Comparison of ENCODE assay signal across 33 cellular contexts in the genomic region with DNA sequence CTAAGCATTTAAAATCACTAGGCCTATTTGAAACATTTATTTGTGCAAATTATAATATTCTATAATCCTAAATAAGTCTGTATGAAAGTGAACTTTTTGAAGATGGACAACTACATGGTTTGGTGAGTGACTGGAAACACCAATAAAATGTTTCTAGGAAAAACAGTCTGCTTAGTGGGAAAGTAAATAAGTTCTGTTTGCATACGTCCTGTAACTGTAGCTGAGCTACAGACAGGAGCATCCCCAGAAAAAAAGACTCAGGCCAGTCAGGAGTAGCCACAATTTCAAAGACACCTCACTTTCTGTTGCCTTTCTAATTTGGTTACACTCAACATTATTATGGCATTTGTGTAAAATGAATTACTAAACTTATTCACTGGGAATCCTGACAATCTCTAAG. TPM values are rescaled to one million over a fixed set of nuclear protein-coding genes. Genes with fewer than 3 reads are reported as not detected.
"Had no signal": no experiment of that assay in that cellular context is flagged by ENCODE, and none has a peak within 500 bp of the region (broad histone marks: within the 10 kb centered on the region; RNA-seq: fewer than 3 reads in every experiment).

No MANE protein-coding gene starts in this region.

- H3K27me3 ChIP-seq: ascending aorta, breast epithelium, cardiac muscle cell, colonic mucosa, gastrocnemius medialis, heart right ventricle, hepatocyte had no signal

- H3K4me1 Mint-ChIP-seq: activated CD4-positive, alpha-beta T cell treated with anti-CD3 and anti-CD28 coated beads for 36 hours; activated CD4-positive, alpha-beta T cell treated with anti-CD3 and anti-CD28 coated beads, Interleukin-2, amount 10 ng/mL, durations not matched to agents 24 days and 14 days; activated CD8-positive, alpha-beta memory T cell treated with anti-CD3 and anti-CD28 coated beads, Interleukin-2, amount 10 ng/mL, durations not matched to agents 7 days and 5 days; activated naive CD4-positive, alpha-beta T cell treated with anti-CD3 and anti-CD28 coated beads, Interleukin-2, amount 10 ng/mL, durations not matched to agents 7 days and 5 days; activated naive CD8-positive, alpha-beta T cell treated with anti-CD3 and anti-CD28 coated beads, Interleukin-2, amount 10 ng/mL, durations not matched to agents 7 days and 5 days; brain; endodermal cell had no signal

- H3K27ac ChIP-seq: ascending aorta, breast epithelium, cardiac muscle cell, colonic mucosa, gastrocnemius medialis, heart right ventricle, hepatocyte had no signal

- H3K4me3 Mint-ChIP-seq: activated CD4-positive, alpha-beta memory T cell treated with anti-CD3 and anti-CD28 coated beads for 36 hours; activated CD4-positive, alpha-beta T cell treated with anti-CD3 and anti-CD28 coated beads for 36 hours; activated CD4-positive, alpha-beta T cell treated with anti-CD3 and anti-CD28 coated beads, Interleukin-2, amount 10 ng/mL, durations not matched to agents 24 days and 14 days; activated CD8-positive, alpha-beta memory T cell treated with anti-CD3 and anti-CD28 coated beads, Interleukin-2, amount 10 ng/mL, durations not matched to agents 7 days and 5 days; activated CD8-positive, alpha-beta T cell treated with anti-CD3 and anti-CD28 coated beads, Interleukin-2, amount 10 ng/mL, durations not matched to agents 7 days and 5 days; activated naive CD4-positive, alpha-beta T cell treated with anti-CD3 and anti-CD28 coated beads, Interleukin-2, amount 10 ng/mL, durations not matched to agents 7 days and 5 days; activated naive CD8-positive, alpha-beta T cell treated with anti-CD3 and anti-CD28 coated beads, Interleukin-2, amount 10 ng/mL, durations not matched to agents 7 days and 5 days; activated T-cell treated with anti-CD3 and anti-CD28 coated beads, Interleukin-2, amount 50 U/mL, for 72 hours; brain; endodermal cell had no signal

- H3K4me2 ChIP-seq: hepatocyte had no signal

- H3K79me2 ChIP-seq: hepatocyte had no signal

- H3K27ac Mint-ChIP-seq: activated CD4-positive, alpha-beta memory T cell treated with anti-CD3 and anti-CD28 coated beads for 36 hours; activated CD4-positive, alpha-beta T cell treated with anti-CD3 and anti-CD28 coated beads for 36 hours; activated CD4-positive, alpha-beta T cell treated with anti-CD3 and anti-CD28 coated beads, Interleukin-2, amount 10 ng/mL, durations not matched to agents 24 days and 14 days; activated CD8-positive, alpha-beta memory T cell treated with anti-CD3 and anti-CD28 coated beads, Interleukin-2, amount 10 ng/mL, durations not matched to agents 7 days and 5 days; activated CD8-positive, alpha-beta T cell treated with anti-CD3 and anti-CD28 coated beads, Interleukin-2, amount 10 ng/mL, durations not matched to agents 7 days and 5 days; activated naive CD4-positive, alpha-beta T cell treated with anti-CD3 and anti-CD28 coated beads, Interleukin-2, amount 10 ng/mL, durations not matched to agents 7 days and 5 days; activated naive CD4-positive, alpha-beta T cell treated with anti-CD3 and anti-CD28 coated beads, Interleukin-2, amount 50 U/mL, for 72 hours; activated naive CD8-positive, alpha-beta T cell treated with anti-CD3 and anti-CD28 coated beads, Interleukin-2, amount 10 ng/mL, durations not matched to agents 7 days and 5 days; activated T-cell treated with anti-CD3 and anti-CD28 coated beads, Interleukin-2, amount 50 U/mL, for 72 hours; brain; endodermal cell had no signal

- ATAC-seq: activated CD4-positive, alpha-beta T cell treated with anti-CD3 and anti-CD28 coated beads for 36 hours; activated CD8-positive, alpha-beta memory T cell treated with anti-CD3 and anti-CD28 coated beads, Interleukin-2, amount 10 ng/mL, durations not matched to agents 7 days and 5 days; activated CD8-positive, alpha-beta T cell treated with anti-CD3 and anti-CD28 coated beads, Interleukin-2, amount 10 ng/mL, durations not matched to agents 7 days and 5 days; activated naive CD4-positive, alpha-beta T cell treated with anti-CD3 and anti-CD28 coated beads, Interleukin-2, amount 50 U/mL, for 72 hours; activated T-cell treated with anti-CD3 and anti-CD28 coated beads, Interleukin-2, amount 50 U/mL, for 72 hours; esophagus mucosa; gastrocnemius medialis; heart right ventricle had no signal

- H3K36me3 ChIP-seq: ascending aorta, breast epithelium, cardiac muscle cell, colonic mucosa, gastrocnemius medialis, heart right ventricle had no signal

- H3K4me3 ChIP-seq: ascending aorta, breast epithelium, cardiac muscle cell, colonic mucosa, gastrocnemius medialis, heart right ventricle, hepatocyte had no signal

- DNase-seq: activated CD4-positive, alpha-beta memory T cell treated with anti-CD3 and anti-CD28 coated beads for 36 hours; activated CD4-positive, alpha-beta T cell treated with anti-CD3 and anti-CD28 coated beads for 36 hours; activated CD4-positive, alpha-beta T cell treated with anti-CD3 and anti-CD28 coated beads, Interleukin-2, amount 10 ng/mL, durations not matched to agents 24 days and 14 days; activated CD4-positive, CD25-positive, alpha-beta regulatory T cell; activated CD4-positive, CD25-positive, alpha-beta regulatory T cell treated with anti-CD3 and anti-CD28 coated beads, Interleukin-2, amount 50 U/mL, for 72 hours; activated CD8-positive, alpha-beta memory T cell treated with anti-CD3 and anti-CD28 coated beads, Interleukin-2, amount 10 ng/mL, durations not matched to agents 7 days and 5 days; activated CD8-positive, alpha-beta memory T cell treated with anti-CD3 and anti-CD28 coated beads, Interleukin-2, amount 50 U/mL, for 4 hours; activated CD8-positive, alpha-beta T cell treated with anti-CD3 and anti-CD28 coated beads, Interleukin-2, amount 10 ng/mL, durations not matched to agents 7 days and 5 days; activated gamma-delta T cell; activated naive CD4-positive, alpha-beta T cell; activated naive CD4-positive, alpha-beta T cell treated with anti-CD3 and anti-CD28 coated beads, Interleukin-2, amount 10 ng/mL, durations not matched to agents 7 days and 5 days; activated naive CD8-positive, alpha-beta T cell treated with anti-CD3 and anti-CD28 coated beads, Interleukin-2, amount 10 ng/mL, durations not matched to agents 7 days and 5 days; activated T-cell treated with anti-CD3 and anti-CD28 coated beads, Interleukin-2, amount 50 U/mL, for 1 hour; activated T-cell treated with anti-CD3 and anti-CD28 coated beads, Interleukin-2, amount 50 U/mL, for 72 hours; central memory CD4-positive, alpha-beta T cell; cerebellar nuclear complex; colonic mucosa; effector CD8-positive, alpha-beta T cell; endodermal cell; foreskin fibroblast; gastrocnemius medialis; glutamatergic neuron; heart right ventricle; T-helper 2 cell had no signal

- H3K4me1 ChIP-seq: ascending aorta, breast epithelium, colonic mucosa, gastrocnemius medialis, heart right ventricle had no signal

- H3K36me3 Mint-ChIP-seq: activated CD4-positive, alpha-beta memory T cell treated with anti-CD3 and anti-CD28 coated beads for 36 hours; activated CD8-positive, alpha-beta memory T cell treated with anti-CD3 and anti-CD28 coated beads, Interleukin-2, amount 10 ng/mL, durations not matched to agents 7 days and 5 days; activated naive CD4-positive, alpha-beta T cell treated with anti-CD3 and anti-CD28 coated beads, Interleukin-2, amount 10 ng/mL, durations not matched to agents 7 days and 5 days; activated naive CD4-positive, alpha-beta T cell treated with anti-CD3 and anti-CD28 coated beads, Interleukin-2, amount 50 U/mL, for 72 hours; activated naive CD8-positive, alpha-beta T cell treated with anti-CD3 and anti-CD28 coated beads, Interleukin-2, amount 10 ng/mL, durations not matched to agents 7 days and 5 days; brain had no signal

- H2AFZ ChIP-seq: hepatocyte had no signal

- H3K27me3 Mint-ChIP-seq: activated CD4-positive, alpha-beta memory T cell treated with anti-CD3 and anti-CD28 coated beads for 36 hours; activated CD4-positive, alpha-beta T cell treated with anti-CD3 and anti-CD28 coated beads for 36 hours; activated CD4-positive, alpha-beta T cell treated with anti-CD3 and anti-CD28 coated beads, Interleukin-2, amount 10 ng/mL, durations not matched to agents 24 days and 14 days; activated CD8-positive, alpha-beta memory T cell treated with anti-CD3 and anti-CD28 coated beads, Interleukin-2, amount 10 ng/mL, durations not matched to agents 7 days and 5 days; activated naive CD4-positive, alpha-beta T cell treated with anti-CD3 and anti-CD28 coated beads, Interleukin-2, amount 10 ng/mL, durations not matched to agents 7 days and 5 days; activated naive CD8-positive, alpha-beta T cell treated with anti-CD3 and anti-CD28 coated beads, Interleukin-2, amount 10 ng/mL, durations not matched to agents 7 days and 5 days; brain had no signal

- H3K9me3 Mint-ChIP-seq: activated CD4-positive, alpha-beta memory T cell treated with anti-CD3 and anti-CD28 coated beads for 36 hours; activated CD4-positive, alpha-beta T cell treated with anti-CD3 and anti-CD28 coated beads, Interleukin-2, amount 10 ng/mL, durations not matched to agents 24 days and 14 days; activated naive CD4-positive, alpha-beta T cell treated with anti-CD3 and anti-CD28 coated beads, Interleukin-2, amount 10 ng/mL, durations not matched to agents 7 days and 5 days; activated naive CD4-positive, alpha-beta T cell treated with anti-CD3 and anti-CD28 coated beads, Interleukin-2, amount 50 U/mL, for 72 hours; activated naive CD8-positive, alpha-beta T cell treated with anti-CD3 and anti-CD28 coated beads, Interleukin-2, amount 10 ng/mL, durations not matched to agents 7 days and 5 days; brain; endodermal cell had no signal

- H3K9me3 ChIP-seq: ascending aorta, breast epithelium, colonic mucosa, gastrocnemius medialis, heart right ventricle had no signal

RNA-seq across cellular contexts. Expression of gene KCNJ3, which starts 28.4 kb away (rescaled TPM):
- total RNA-seq: activated CD4-positive, alpha-beta memory T cell treated with anti-CD3 and anti-CD28 coated beads for 36 hours; activated CD4-positive, alpha-beta T cell treated with anti-CD3 and anti-CD28 coated beads for 36 hours; activated CD4-positive, alpha-beta T cell treated with anti-CD3 and anti-CD28 coated beads, Interleukin-2, amount 10 ng/mL, durations not matched to agents 24 days and 14 days; activated CD8-positive, alpha-beta memory T cell treated with anti-CD3 and anti-CD28 coated beads for 36 hours; activated CD8-positive, alpha-beta memory T cell treated with anti-CD3 and anti-CD28 coated beads, Interleukin-2, amount 10 ng/mL, durations not matched to agents 7 days and 5 days; activated CD8-positive, alpha-beta T cell treated with anti-CD3 and anti-CD28 coated beads, Interleukin-2, amount 10 ng/mL, durations not matched to agents 7 days and 5 days; activated naive CD4-positive, alpha-beta T cell treated with anti-CD3 and anti-CD28 coated beads, Interleukin-2, amount 50 U/mL, for 72 hours; activated naive CD8-positive, alpha-beta T cell treated with anti-CD3 and anti-CD28 coated beads, Interleukin-2, amount 10 ng/mL, durations not matched to agents 7 days and 5 days; activated T-cell treated with anti-CD3 and anti-CD28 coated beads, Interleukin-2, amount 50 U/mL, for 72 hours; dermis microvascular lymphatic vessel endothelial cell; esophagus mucosa had no signal
